In the genomic region with DNA sequence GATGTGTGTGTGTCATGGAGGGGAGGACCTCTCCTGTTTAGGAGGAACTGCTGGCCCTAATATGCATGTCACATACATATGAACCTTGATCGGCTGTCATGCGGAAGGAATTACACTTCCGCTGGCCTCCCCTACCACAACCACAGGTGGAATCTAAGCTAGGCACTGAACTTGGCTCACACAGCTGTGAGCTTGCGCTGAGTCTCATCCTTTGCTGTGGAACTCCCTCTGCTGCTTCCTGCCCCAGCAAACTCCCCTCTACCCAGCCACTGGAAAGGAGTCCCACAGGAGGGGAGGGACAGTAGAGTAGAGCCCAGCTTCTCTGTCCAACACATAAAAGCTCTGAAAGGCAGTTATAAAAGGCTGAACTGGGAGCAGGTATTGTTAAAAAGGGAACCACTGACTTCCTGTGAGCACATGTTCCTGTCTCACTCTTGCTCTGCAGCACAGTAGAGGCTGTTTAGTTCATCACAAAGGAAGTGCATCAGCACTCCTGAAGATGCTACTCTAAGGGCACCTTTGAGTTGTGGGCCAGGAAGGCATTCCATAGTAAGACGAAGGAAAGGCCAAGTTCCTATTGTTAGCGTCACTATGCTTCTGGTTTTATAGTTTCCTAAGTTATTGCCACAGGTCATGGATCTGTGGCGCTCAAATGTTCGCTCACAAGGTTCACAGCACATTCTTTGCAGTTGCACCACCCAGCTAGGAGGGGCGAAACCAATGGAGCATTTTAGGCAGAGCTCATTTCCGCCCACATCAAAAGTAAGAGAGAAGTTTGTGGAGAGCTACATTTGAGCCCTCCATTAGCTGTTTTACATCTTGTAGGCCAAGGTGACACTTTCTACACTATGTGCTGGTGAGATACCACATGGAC, we compare ENCODE assay signal across 9 cellular contexts. TPM values are rescaled to one million over a fixed set of nuclear protein-coding genes. Genes with fewer than 3 reads are reported as not detected.
DNase-seq lines count a peak whose midpoint lies in the region; ATAC-seq and TF ChIP-seq lines count a peak whose summit lies in the region.
"Had no signal": no experiment of that assay in that cellular context is flagged by ENCODE, and none has a peak within 500 bp of the region (broad histone marks: within the 10 kb centered on the region; RNA-seq: fewer than 3 reads in every experiment).

No MANE protein-coding gene starts in this region.

- H3K36me3 Mint-ChIP-seq in CD4-positive, alpha-beta T cell (ENCODE audit: low read depth) = no peaks in the 10 kb centered on the region
- H3K36me3 Mint-ChIP-seq in activated CD8-positive, alpha-beta memory T cell treated with anti-CD3 and anti-CD28 coated beads, Interleukin-2, amount 10 ng/mL, durations not matched to agents 7 days and 5 days = no peaks in the 10 kb centered on the region
- H3K36me3 Mint-ChIP-seq in memory B cell = peaks cover under 1% of the 10 kb centered on the region

- CTCF ChIA-PET in CD4-positive, alpha-beta T cell (lab: Charles Lee) = interaction anchor here (0.8 to 4.8 kb wide), 17 partner anchors 11 to 125 kb away, joined by 3 to 29 read pairs (median 4); partner anchors contain the start of gene PTPRC
- CTCF ChIA-PET in activated CD8-positive, alpha-beta memory T cell treated with anti-CD3 and anti-CD28 coated beads, Interleukin-2, amount 10 ng/mL, durations not matched to agents 7 days and 5 days (lab: Charles Lee) = interaction anchor here (0.9 to 7.2 kb wide), 16 partner anchors 8 to 102 kb away, joined by 3 to 100 read pairs (median 4); partner anchors contain the start of gene PTPRC

- peak; percentile 78 for ATAC-seq in CD4-positive, alpha-beta T cell (ENCODE audit: poor library complexity)
- ATAC-seq in GM21423 (IDR thresholded peaks at IDR 0.05; ENCODE audit: unreplicated experiment) (peak; percentile 68), memory B cell (ENCODE audit: low read depth) (peak; percentile 68)
- ATAC-seq in activated CD8-positive, alpha-beta memory T cell treated with anti-CD3 and anti-CD28 coated beads, Interleukin-2, amount 10 ng/mL, durations not matched to agents 7 days and 5 days = peak; percentile 77

- no peak for TF ChIP-seq CTCF in CD4-positive, alpha-beta T cell (IDR thresholded peaks at IDR 0.05)
- TF ChIP-seq CTCF in tibial artery (IDR thresholded peaks at IDR 0.05) = no peak
- no peak for TF ChIP-seq CTCF in ovary (IDR thresholded peaks at IDR 0.05)

- TF ChIP-seq RAD21 in Ishikawa (IDR thresholded peaks at IDR 0.05; ENCODE audit: low read depth) = no peak; the same call in 1 of the 2 replicates

- H3K9me3 Mint-ChIP-seq in CD4-positive, alpha-beta T cell = peaks cover under 1% of the 10 kb centered on the region
- no peaks in the 10 kb centered on the region for H3K9me3 Mint-ChIP-seq in activated CD8-positive, alpha-beta memory T cell treated with anti-CD3 and anti-CD28 coated beads, Interleukin-2, amount 10 ng/mL, durations not matched to agents 7 days and 5 days (ENCODE audit: low read depth)
- H3K9me3 Mint-ChIP-seq in memory B cell = peaks cover under 1% of the 10 kb centered on the region

- no peaks in the 10 kb centered on the region for H3K27me3 ChIP-seq in CD4-positive, alpha-beta T cell (ENCODE audit: control insufficient read depth, insufficient read depth, low read length)
- no peaks in the 10 kb centered on the region for H3K27me3 ChIP-seq in tibial artery
- no peaks in the 10 kb centered on the region for H3K27me3 ChIP-seq in ovary

- H3K27me3 Mint-ChIP-seq in CD4-positive, alpha-beta T cell = no peaks in the 10 kb centered on the region
- H3K27me3 Mint-ChIP-seq in activated CD8-positive, alpha-beta memory T cell treated with anti-CD3 and anti-CD28 coated beads, Interleukin-2, amount 10 ng/mL, durations not matched to agents 7 days and 5 days = no peaks in the 10 kb centered on the region
- H3K27me3 Mint-ChIP-seq in memory B cell = no peaks in the 10 kb centered on the region

- intact Hi-C loops in CD4-positive, alpha-beta T cell (cut with DNase I, micrococcal nuclease) = loop anchor here in 1 of 2 experiments (1.0 to 2.0 kb wide), 4 partner anchors 18 to 98 kb away; partner anchors contain the start of gene PTPRC
- intact Hi-C loops in tibial artery (cut with DNase I; ENCODE audit: low total_unique reads) (no loop called here), ovary (cut with DNase I) (no loop called here)

- no peaks in the 10 kb centered on the region for H3K4me1 ChIP-seq in tibial artery
- H3K4me1 ChIP-seq in ovary (ENCODE audit: insufficient read depth) = no peaks in the 10 kb centered on the region

- no peak for TF ChIP-seq POLR2A in ovary (IDR thresholded peaks at IDR 0.05)

- peak overlapping the region; percentile 83 for H3K27ac ChIP-seq in CD4-positive, alpha-beta T cell (ENCODE audit: low read depth, low read length)
- H3K27ac ChIP-seq in tibial artery = no peak overlapping the region
- no peak overlapping the region for H3K27ac ChIP-seq in ovary
- H3K27ac ChIP-seq: thoracic aorta had no signal

- peak; percentile 43 to 68 (median 48) for DNase-seq in CD4-positive, alpha-beta T cell
- DNase-seq in activated CD8-positive, alpha-beta memory T cell treated with anti-CD3 and anti-CD28 coated beads, Interleukin-2, amount 10 ng/mL, durations not matched to agents 7 days and 5 days = peak; percentile 91
- peak; percentile 60 to 62 for DNase-seq in memory B cell (ENCODE audit: low spot score in 2 of 2)
- DNase-seq in tibial artery = no peak
- DNase-seq in ovary = no peak
- no peak for DNase-seq in NCI-H146 (lab: John Stamatoyannopoulos, UW)

- H3K4me1 Mint-ChIP-seq in CD4-positive, alpha-beta T cell (ENCODE audit: low read depth) = peaks cover 77% of the 10 kb centered on the region
- peaks cover 89% of the 10 kb centered on the region for H3K4me1 Mint-ChIP-seq in activated CD8-positive, alpha-beta memory T cell treated with anti-CD3 and anti-CD28 coated beads, Interleukin-2, amount 10 ng/mL, durations not matched to agents 7 days and 5 days
- peaks cover 57% of the 10 kb centered on the region for H3K4me1 Mint-ChIP-seq in memory B cell

- H3K4me3 Mint-ChIP-seq in CD4-positive, alpha-beta T cell = peak overlapping the region; percentile 74
- peak overlapping the region; percentile 74 for H3K4me3 Mint-ChIP-seq in activated CD8-positive, alpha-beta memory T cell treated with anti-CD3 and anti-CD28 coated beads, Interleukin-2, amount 10 ng/mL, durations not matched to agents 7 days and 5 days
- peak overlapping the region; percentile 83 for H3K4me3 Mint-ChIP-seq in memory B cell

- no peaks in the 10 kb centered on the region for H3K9me3 ChIP-seq in CD4-positive, alpha-beta T cell (ENCODE audit: control insufficient read depth, low read length)
- H3K9me3 ChIP-seq in tibial artery (no peaks in the 10 kb centered on the region), ovary (no peaks in the 10 kb centered on the region)
- H3K9me3 ChIP-seq: thoracic aorta had no signal

- H3K36me3 ChIP-seq in tibial artery = no peaks in the 10 kb centered on the region
- no peaks in the 10 kb centered on the region for H3K36me3 ChIP-seq in ovary
- H3K36me3 ChIP-seq: thoracic aorta had no signal

- no peak overlapping the region for H3K4me3 ChIP-seq in tibial artery
- H3K4me3 ChIP-seq in ovary = no peak overlapping the region
- H3K4me3 ChIP-seq: thoracic aorta had no signal

- TF ChIP-seq EP300 in Ishikawa (IDR thresholded peaks at IDR 0.05; ENCODE audit: borderline replicate concordance) = peak; percentile 93
- no peak for TF ChIP-seq EP300 in ovary (IDR thresholded peaks at IDR 0.05)

- 91 to 93% (median 91%) methylated on average over 10 of the region's 10 CpGs for WGBS in ovary, 3 donors

- peak overlapping the region; percentile 90 for H3K27ac Mint-ChIP-seq in CD4-positive, alpha-beta T cell
- peak overlapping the region; percentile 98 for H3K27ac Mint-ChIP-seq in activated CD8-positive, alpha-beta memory T cell treated with anti-CD3 and anti-CD28 coated beads, Interleukin-2, amount 10 ng/mL, durations not matched to agents 7 days and 5 days
- H3K27ac Mint-ChIP-seq in memory B cell = peak overlapping the region; percentile 91

- POLR2A ChIA-PET in CD4-positive, alpha-beta T cell (lab: Charles Lee) = interaction anchor here (0.7 to 7.4 kb wide), 38 partner anchors 8 to 109 kb away, joined by 3 to 268 read pairs (median 8); partner anchors contain the start of gene PTPRC

TF ChIP-seq in Ishikawa, 13 proteins besides CTCF, POLR2A, EP300 and RAD21:
- TF ChIP-seq TEAD4 (IDR thresholded peaks at IDR 0.05) = peak; percentile 90
- TF ChIP-seq FOXM1 (IDR thresholded peaks at IDR 0.05; ENCODE audit: borderline replicate concordance, low read depth) = peak; percentile 82; the same call in 1 of the 2 replicates
- peak; percentile 86 for TF ChIP-seq TCF12 (IDR thresholded peaks at IDR 0.05; ENCODE audit: low read depth)
- TF ChIP-seq CEBPB (IDR thresholded peaks at IDR 0.05) = peak; percentile 88
- peak; percentile 61 for TF ChIP-seq NFIC (IDR thresholded peaks at IDR 0.05)
- TF ChIP-seq EGR1 (IDR thresholded peaks at IDR 0.05) = no peak; the same call in 1 of the 2 replicates
- peak; percentile 42; the same call in 1 of the 2 replicates for TF ChIP-seq MAX (IDR thresholded peaks at IDR 0.05)
- no peak for TF ChIP-seq ZBTB7A (IDR thresholded peaks at IDR 0.05; ENCODE audit: low read depth)

RNA-seq across cellular contexts. Expression of gene PTPRC, which starts 17.7 kb away (rescaled TPM):
- 100 to 1,000 TPM; 661 to 698 TPM for total RNA-seq in CD4-positive, alpha-beta T cell
- total RNA-seq in activated CD8-positive, alpha-beta memory T cell treated with anti-CD3 and anti-CD28 coated beads, Interleukin-2, amount 10 ng/mL, durations not matched to agents 7 days and 5 days = 100 to 1,000 TPM; 556 to 674 TPM
- 10 to 100 TPM in 1 of 7 donors, 1 to 10 TPM in 6; 4.5 to 17.5 (median 6.9) TPM for total RNA-seq in ovary
- 10 to 100 TPM in 1 of 2 donors, 1 to 10 TPM in 1; 1.9 to 16.4 TPM for polyA plus RNA-seq in ovary

Comparison
In these comparisons a context has a peak if more than half of its experiments do, and no peak if none do; other contexts are left out.
1. DNase-seq: peak in CD4-positive, alpha-beta T cell (10 of 10), activated CD8-positive, alpha-beta memory T cell treated with anti-CD3 and anti-CD28 coated beads, Interleukin-2, amount 10 ng/mL, durations not matched to agents 7 days and 5 days (single experiment) and memory B cell (2 of 2); none in tibial artery (0 of 2), ovary (0 of 5) and NCI-H146 (single experiment).
2. RNA of gene PTPRC, which starts 17.7 kb away (total RNA-seq): 661 to 698 TPM in CD4-positive, alpha-beta T cell and 556 to 674 TPM in activated CD8-positive, alpha-beta memory T cell treated with anti-CD3 and anti-CD28 coated beads, Interleukin-2, amount 10 ng/mL, durations not matched to agents 7 days and 5 days; 4.5 to 17.5 TPM in ovary; every median in the first group is over 10 times any median in the second.
3. Peak in every context shown above with its lines, with median percentiles within 50 percentile points of each other: ATAC-seq, H3K27ac Mint-ChIP-seq and H3K4me3 Mint-ChIP-seq.